1 cellular context compared by ENCODE assay signal in the genomic region with DNA sequence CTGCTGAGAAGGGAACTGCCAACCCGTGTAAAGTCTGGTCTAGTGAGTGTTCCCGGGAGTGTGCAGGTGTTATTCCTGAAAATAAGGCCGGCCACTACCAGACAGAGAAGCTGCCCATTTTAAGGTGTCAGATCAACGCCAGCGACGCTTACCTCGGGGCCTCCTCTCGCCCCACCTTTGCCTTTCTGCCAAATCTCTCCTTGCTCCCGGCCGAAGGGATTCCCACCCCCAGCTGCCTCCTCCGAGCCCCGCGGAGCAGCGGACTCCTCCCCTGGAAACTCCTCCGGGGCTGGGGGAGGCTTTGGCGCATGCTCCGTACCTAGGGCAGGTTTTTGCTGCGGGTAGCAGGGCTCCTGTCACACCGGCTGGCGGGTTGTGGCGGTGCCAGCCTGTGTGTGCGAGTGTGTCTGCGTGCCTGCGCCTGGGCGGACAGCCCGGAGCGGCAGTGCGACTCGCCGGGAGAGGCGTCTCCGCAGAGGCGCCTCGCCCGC.
TF ChIP-seq lines count a peak whose summit lies in the region.

A gene (plus strand): TSS at position 359 of the 491 bp plus-strand sequence.

TF ChIP-seq in GM12878, 131 proteins besides CTCF, POLR2A, EP300 and RAD21:
- TF ChIP-seq TCF12 (IDR thresholded peaks at IDR 0.05; ENCODE audit: low read depth, low read length), result no peak
- TF ChIP-seq SREBF2 (IDR thresholded peaks at IDR 0.05; ENCODE audit: low read length), result no peak
- no peak for TF ChIP-seq NFYA (IDR thresholded peaks at IDR 0.05; ENCODE audit: borderline replicate concordance, low read depth, low read length)
- 0 out of 2 replicates have a peak, but pooled peaks have one; percentile 14 for TF ChIP-seq EZH2 (IDR thresholded peaks at IDR 0.05; ENCODE audit: borderline replicate concordance, control insufficient read depth, low read depth, low read length)
TF ChIP-seq in GM12878: peak in this region for 1.
